1 cellular context compared by ENCODE assay signal in genomic region chr5:149049371-149049781, GRCh38.
A peak's percentile ranks its signal among the peaks of the same experiment; 100 is the strongest.
TF ChIP-seq lines count a peak whose summit lies in the region.

No MANE protein-coding gene starts in this region.

TF ChIP-seq in HepG2, 621 proteins besides CTCF, POLR2A, EP300 and RAD21:
- TF ChIP-seq, protein P1, sequence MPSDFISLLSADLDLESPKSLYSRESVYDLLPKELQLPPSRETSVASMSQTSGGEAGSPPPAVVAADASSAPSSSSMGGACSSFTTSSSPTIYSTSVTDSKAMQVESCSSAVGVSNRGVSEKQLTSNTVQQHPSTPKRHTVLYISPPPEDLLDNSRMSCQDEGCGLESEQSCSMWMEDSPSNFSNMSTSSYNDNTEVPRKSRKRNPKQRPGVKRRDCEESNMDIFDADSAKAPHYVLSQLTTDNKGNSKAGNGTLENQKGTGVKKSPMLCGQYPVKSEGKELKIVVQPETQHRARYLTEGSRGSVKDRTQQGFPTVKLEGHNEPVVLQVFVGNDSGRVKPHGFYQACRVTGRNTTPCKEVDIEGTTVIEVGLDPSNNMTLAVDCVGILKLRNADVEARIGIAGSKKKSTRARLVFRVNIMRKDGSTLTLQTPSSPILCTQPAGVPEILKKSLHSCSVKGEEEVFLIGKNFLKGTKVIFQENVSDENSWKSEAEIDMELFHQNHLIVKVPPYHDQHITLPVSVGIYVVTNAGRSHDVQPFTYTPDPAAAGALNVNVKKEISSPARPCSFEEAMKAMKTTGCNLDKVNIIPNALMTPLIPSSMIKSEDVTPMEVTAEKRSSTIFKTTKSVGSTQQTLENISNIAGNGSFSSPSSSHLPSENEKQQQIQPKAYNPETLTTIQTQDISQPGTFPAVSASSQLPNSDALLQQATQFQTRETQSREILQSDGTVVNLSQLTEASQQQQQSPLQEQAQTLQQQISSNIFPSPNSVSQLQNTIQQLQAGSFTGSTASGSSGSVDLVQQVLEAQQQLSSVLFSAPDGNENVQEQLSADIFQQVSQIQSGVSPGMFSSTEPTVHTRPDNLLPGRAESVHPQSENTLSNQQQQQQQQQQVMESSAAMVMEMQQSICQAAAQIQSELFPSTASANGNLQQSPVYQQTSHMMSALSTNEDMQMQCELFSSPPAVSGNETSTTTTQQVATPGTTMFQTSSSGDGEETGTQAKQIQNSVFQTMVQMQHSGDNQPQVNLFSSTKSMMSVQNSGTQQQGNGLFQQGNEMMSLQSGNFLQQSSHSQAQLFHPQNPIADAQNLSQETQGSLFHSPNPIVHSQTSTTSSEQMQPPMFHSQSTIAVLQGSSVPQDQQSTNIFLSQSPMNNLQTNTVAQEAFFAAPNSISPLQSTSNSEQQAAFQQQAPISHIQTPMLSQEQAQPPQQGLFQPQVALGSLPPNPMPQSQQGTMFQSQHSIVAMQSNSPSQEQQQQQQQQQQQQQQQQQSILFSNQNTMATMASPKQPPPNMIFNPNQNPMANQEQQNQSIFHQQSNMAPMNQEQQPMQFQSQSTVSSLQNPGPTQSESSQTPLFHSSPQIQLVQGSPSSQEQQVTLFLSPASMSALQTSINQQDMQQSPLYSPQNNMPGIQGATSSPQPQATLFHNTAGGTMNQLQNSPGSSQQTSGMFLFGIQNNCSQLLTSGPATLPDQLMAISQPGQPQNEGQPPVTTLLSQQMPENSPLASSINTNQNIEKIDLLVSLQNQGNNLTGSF (CRISPR knock-in tag; IDR thresholded peaks at IDR 0.05), result no peak
- no peak for TF ChIP-seq SMAD9 (CRISPR knock-in tag; IDR thresholded peaks at IDR 0.05)
- TF ChIP-seq, protein P2, sequence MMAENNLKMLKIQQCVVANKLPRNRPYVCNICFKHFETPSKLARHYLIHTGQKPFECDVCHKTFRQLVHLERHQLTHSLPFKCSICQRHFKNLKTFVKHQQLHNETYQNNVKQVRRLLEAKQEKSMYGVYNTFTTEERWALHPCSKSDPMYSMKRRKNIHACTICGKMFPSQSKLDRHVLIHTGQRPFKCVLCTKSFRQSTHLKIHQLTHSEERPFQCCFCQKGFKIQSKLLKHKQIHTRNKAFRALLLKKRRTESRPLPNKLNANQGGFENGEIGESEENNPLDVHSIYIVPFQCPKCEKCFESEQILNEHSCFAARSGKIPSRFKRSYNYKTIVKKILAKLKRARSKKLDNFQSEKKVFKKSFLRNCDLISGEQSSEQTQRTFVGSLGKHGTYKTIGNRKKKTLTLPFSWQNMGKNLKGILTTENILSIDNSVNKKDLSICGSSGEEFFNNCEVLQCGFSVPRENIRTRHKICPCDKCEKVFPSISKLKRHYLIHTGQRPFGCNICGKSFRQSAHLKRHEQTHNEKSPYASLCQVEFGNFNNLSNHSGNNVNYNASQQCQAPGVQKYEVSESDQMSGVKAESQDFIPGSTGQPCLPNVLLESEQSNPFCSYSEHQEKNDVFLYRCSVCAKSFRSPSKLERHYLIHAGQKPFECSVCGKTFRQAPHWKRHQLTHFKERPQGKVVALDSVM (CRISPR knock-in tag; IDR thresholded peaks at IDR 0.05), result peak; percentile 36; the same call in 1 of the 2 replicates
